14 cellular contexts compared by ENCODE assay signal in the genomic region with DNA sequence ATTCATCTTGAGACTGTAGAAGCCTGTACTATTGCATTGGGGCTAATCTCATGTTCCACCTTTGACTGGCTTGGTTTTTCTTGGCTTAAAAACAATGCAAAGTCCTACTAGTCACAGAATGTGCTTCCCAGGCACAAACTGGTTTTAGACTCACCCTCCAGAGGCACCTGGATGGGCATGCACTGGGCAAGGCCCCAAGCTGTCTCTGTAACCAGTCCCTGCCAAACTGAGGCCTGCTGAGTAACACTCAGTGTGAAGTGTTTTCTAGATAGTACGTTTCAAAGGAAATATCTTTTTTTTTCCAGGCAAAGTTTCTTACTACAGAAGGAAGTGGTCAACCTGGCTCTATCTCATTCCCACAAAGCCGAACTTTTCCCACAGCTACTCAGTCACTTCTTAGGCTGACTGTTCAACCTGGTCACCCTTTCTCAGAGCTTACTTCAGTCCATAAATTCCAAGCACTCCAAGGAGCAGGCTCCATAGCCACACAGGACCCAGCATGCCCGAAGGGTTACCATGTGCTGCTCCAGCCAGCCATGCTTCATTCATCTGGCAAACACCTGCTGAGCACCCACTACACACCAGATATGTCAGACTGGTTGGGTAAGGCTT. TPM values are rescaled to one million over a fixed set of nuclear protein-coding genes. Genes with fewer than 3 reads are reported as not detected.
DNase-seq lines count a peak whose midpoint lies in the region; ATAC-seq, FAIRE-seq and TF ChIP-seq lines count a peak whose summit lies in the region.
"Had no signal": no experiment of that assay in that cellular context is flagged by ENCODE, and none has a peak within 500 bp of the region (broad histone marks: within the 10 kb centered on the region; RNA-seq: fewer than 3 reads in every experiment).

No MANE protein-coding gene starts in this region.

- H3K9ac ChIP-seq in PC-3 (ENCODE audit: low read length) (no peak overlapping the region), endothelial cell of umbilical vein (replicated peaks; ENCODE audit: extremely low read depth, insufficient read depth, low read length) (no peak overlapping the region)

- WGBS in lung, 2 donors: 50 to 56% methylated on average over 3 of the region's 3 CpGs

- no TSS peak for BruUV-seq in PC-3 (replicated peaks; lab: Mats Ljungman, UMichigan)
- BruUV-seq in endothelial cell of umbilical vein (replicated peaks; lab: Mats Ljungman, UMichigan): no TSS peak

- no peaks in the 10 kb centered on the region for H3K9me2 ChIP-seq in PC-3 (replicated peaks; ENCODE audit: low read length)

- intact Hi-C loops in PC-3 (cut with micrococcal nuclease) (no loop called here), endothelial cell of umbilical vein (cut with micrococcal nuclease) (no loop called here)

- H3K79me2 ChIP-seq in PC-3 (ENCODE audit: low read length): no peaks in the 10 kb centered on the region
- no peaks in the 10 kb centered on the region for H3K79me2 ChIP-seq in endothelial cell of umbilical vein (ENCODE audit: control insufficient read depth, insufficient read depth, low read length)

- H3K4me3 ChIP-seq in PC-3 (ENCODE audit: low read length) (no peak overlapping the region), endothelial cell of umbilical vein (replicated peaks in 1 of 3; ENCODE audit: insufficient read depth in 1 of 3, low read depth in 1 of 3, low read length in 3 of 3) (no peak overlapping the region), lung (no peak overlapping the region)

- TF ChIP-seq CTCF in PC-3 (conservative IDR thresholded peaks at IDR 0.05; ENCODE audit: low read depth, low read length): no peak
- no peak for TF ChIP-seq CTCF in endothelial cell of umbilical vein (IDR thresholded peaks at IDR 0.05; ENCODE audit: extremely low read depth in 1 of 2, insufficient read depth in 1 of 2, low read depth in 1 of 2, low read length in 2 of 2)
- TF ChIP-seq CTCF in lung (IDR thresholded peaks at IDR 0.05; ENCODE audit: control extremely low read depth, extremely low read depth): no peak
- no peak for TF ChIP-seq CTCF in nephron progenitor cell (IDR thresholded peaks at IDR 0.05)

- no peak overlapping the region for H3K4me3 Mint-ChIP-seq in stimulated activated memory B cell treated with anti-CD40 and anti-IgM and Interleukin-4, amounts not matched to agents 10 μg/mL and 1 μg/mL and 100 μg/mL, for 72 hours
- no peak overlapping the region for H3K4me3 Mint-ChIP-seq in nephron progenitor cell
- H3K4me3 Mint-ChIP-seq: activated CD4-positive, alpha-beta T cell treated with anti-CD3 and anti-CD28 coated beads, Interleukin-2, amount 10 ng/mL, durations not matched to agents 7 days and 5 days; CD4-positive, CD25-positive, alpha-beta regulatory T cell; endodermal cell had no signal

- no peaks in the 10 kb centered on the region for H3K9me1 ChIP-seq in endothelial cell of umbilical vein (replicated peaks; ENCODE audit: control insufficient read depth, extremely low read depth, insufficient read depth, low read length)

- H3K27ac ChIP-seq in PC-3 (ENCODE audit: low read length) (no peak overlapping the region), endothelial cell of umbilical vein (ENCODE audit: insufficient read depth, low read depth, low read length) (no peak overlapping the region), lung (ENCODE audit: low read depth in 1 of 2, low read length in 1 of 2) (peak overlapping the region; percentile 11 to 57)

- CTCF ChIA-PET in PC-3 (lab: Charles Lee) (no interaction called here), endothelial cell of umbilical vein (lab: Charles Lee) (interaction anchor here (0.8 kb wide), 1 partner anchor 61 kb away, joined by 3 read pairs; no protein-coding TSS in a partner anchor)

- dilution Hi-C loops in endothelial cell of umbilical vein (cut with MboI; ENCODE audit: extremely low pct_ligation_motif_present, low sequenced_read_pairs): no loop called here

- FAIRE-seq in endothelial cell of umbilical vein (lab: Jason Lieb, UNC): no peak

- ATAC-seq in PC-3 (peak; percentile 20), lung (ENCODE audit: insufficient read depth, low FRiP score) (no peak), HG03175 (IDR thresholded peaks at IDR 0.05; ENCODE audit: unreplicated experiment) (no peak)
- no peak for ATAC-seq in stimulated activated memory B cell treated with anti-CD40 and anti-IgM and Interleukin-4, amounts not matched to agents 10 μg/mL and 1 μg/mL and 100 μg/mL, for 72 hours
- ATAC-seq: SK-N-SH treated with all-trans-retinoic acid at 6 μM for 48 hours had no signal

- DNase-seq in EH (ENCODE audit: low read depth): peak; percentile 46
- DNase-seq in PC-3: no peak
- peak; percentile 7 for DNase-seq in endothelial cell of umbilical vein (ENCODE audit: low read depth, low spot score)
- DNase-seq in lung (ENCODE audit: low spot score): no peak
- DNase-seq in A172 (ENCODE audit: low spot score): no peak
- DNase-seq in nephron progenitor cell: no peak
- DNase-seq: activated CD4-positive, alpha-beta T cell treated with anti-CD3 and anti-CD28 coated beads, Interleukin-2, amount 10 ng/mL, durations not matched to agents 7 days and 5 days; CD4-positive, CD25-positive, alpha-beta regulatory T cell; endodermal cell; NCI-H1105 treated with DMSO at 0.1 percent for 48 hours; NCI-H82 had no signal

- H3F3A ChIP-seq in PC-3 (ENCODE audit: low read length, unreplicated experiment): no peaks in the 10 kb centered on the region

- no peaks in the 10 kb centered on the region for H3K9me3 Mint-ChIP-seq in stimulated activated memory B cell treated with anti-CD40 and anti-IgM and Interleukin-4, amounts not matched to agents 10 μg/mL and 1 μg/mL and 100 μg/mL, for 72 hours
- no peaks in the 10 kb centered on the region for H3K9me3 Mint-ChIP-seq in nephron progenitor cell
- H3K9me3 Mint-ChIP-seq: activated CD4-positive, alpha-beta T cell treated with anti-CD3 and anti-CD28 coated beads, Interleukin-2, amount 10 ng/mL, durations not matched to agents 7 days and 5 days; CD4-positive, CD25-positive, alpha-beta regulatory T cell; endodermal cell had no signal

- H3K9me3 ChIP-seq in PC-3 (ENCODE audit: low read length) (no peaks in the 10 kb centered on the region), endothelial cell of umbilical vein (replicated peaks; ENCODE audit: control insufficient read depth, insufficient read depth, low read length) (no peaks in the 10 kb centered on the region), lung (ENCODE audit: control insufficient read depth in 2 of 2, insufficient read depth in 1 of 2, low read length in 1 of 2) (no peaks in the 10 kb centered on the region)

- H3K36me3 ChIP-seq in PC-3 (ENCODE audit: low read depth, low read length): peaks cover 28% of the 10 kb centered on the region
- peaks cover 7 to 13% of the 10 kb centered on the region in 2 experiments for H3K36me3 ChIP-seq in endothelial cell of umbilical vein (ENCODE audit: control insufficient read depth in 2 of 2, extremely low read depth in 1 of 2, insufficient read depth in 2 of 2, low read length in 2 of 2)
- H3K36me3 ChIP-seq in lung (ENCODE audit: control insufficient read depth in 2 of 2, insufficient read depth in 2 of 2, low read length in 2 of 2): peaks cover 19 to 28% of the 10 kb centered on the region in 2 donors

- no peaks in the 10 kb centered on the region for H3K27me3 Mint-ChIP-seq in stimulated activated memory B cell treated with anti-CD40 and anti-IgM and Interleukin-4, amounts not matched to agents 10 μg/mL and 1 μg/mL and 100 μg/mL, for 72 hours
- no peaks in the 10 kb centered on the region for H3K27me3 Mint-ChIP-seq in nephron progenitor cell (ENCODE audit: low read depth, poor library complexity)
- H3K27me3 Mint-ChIP-seq: activated CD4-positive, alpha-beta T cell treated with anti-CD3 and anti-CD28 coated beads, Interleukin-2, amount 10 ng/mL, durations not matched to agents 7 days and 5 days; CD4-positive, CD25-positive, alpha-beta regulatory T cell had no signal

- H3K36me3 Mint-ChIP-seq in stimulated activated memory B cell treated with anti-CD40 and anti-IgM and Interleukin-4, amounts not matched to agents 10 μg/mL and 1 μg/mL and 100 μg/mL, for 72 hours: peaks cover 49% of the 10 kb centered on the region
- peaks cover 60% of the 10 kb centered on the region for H3K36me3 Mint-ChIP-seq in nephron progenitor cell (ENCODE audit: low read depth)

- TF ChIP-seq POLR2A in endothelial cell of umbilical vein (IDR thresholded peaks at IDR 0.05; ENCODE audit: low read depth, low read length): no peak

- H2AFZ ChIP-seq in PC-3 (ENCODE audit: low read length): no peak overlapping the region
- H2AFZ ChIP-seq in endothelial cell of umbilical vein (ENCODE audit: low read depth, low read length): no peak overlapping the region

- POLR2A ChIA-PET in PC-3 (lab: Charles Lee; ENCODE audit: unreplicated experiment) (no interaction called here), endothelial cell of umbilical vein (lab: Charles Lee) (no interaction called here)

- H3K4me1 ChIP-seq in PC-3 (ENCODE audit: insufficient read depth, low read length) (no peaks in the 10 kb centered on the region), endothelial cell of umbilical vein (ENCODE audit: control insufficient read depth, extremely low read depth, insufficient read depth, low read length) (peaks cover 13% of the 10 kb centered on the region), lung (ENCODE audit: control insufficient read depth in 2 of 2, insufficient read depth in 2 of 2, low read length in 2 of 2) (peaks cover 4 to 11% of the 10 kb centered on the region in 2 donors)

- no peaks in the 10 kb centered on the region for H3K4me1 Mint-ChIP-seq in stimulated activated memory B cell treated with anti-CD40 and anti-IgM and Interleukin-4, amounts not matched to agents 10 μg/mL and 1 μg/mL and 100 μg/mL, for 72 hours
- H3K4me1 Mint-ChIP-seq in nephron progenitor cell: peaks cover 50% of the 10 kb centered on the region

- no peaks in the 10 kb centered on the region for H4K20me1 ChIP-seq in PC-3 (ENCODE audit: low read length)
- H4K20me1 ChIP-seq in endothelial cell of umbilical vein (replicated peaks; ENCODE audit: control insufficient read depth, extremely low read depth, insufficient read depth, low read length): no peaks in the 10 kb centered on the region

- no peak overlapping the region for H3K27ac Mint-ChIP-seq in stimulated activated memory B cell treated with anti-CD40 and anti-IgM and Interleukin-4, amounts not matched to agents 10 μg/mL and 1 μg/mL and 100 μg/mL, for 72 hours
- H3K27ac Mint-ChIP-seq in nephron progenitor cell: no peak overlapping the region
- H3K27ac Mint-ChIP-seq: activated CD4-positive, alpha-beta T cell treated with anti-CD3 and anti-CD28 coated beads, Interleukin-2, amount 10 ng/mL, durations not matched to agents 7 days and 5 days; endodermal cell had no signal

- H3K4me2 ChIP-seq in PC-3 (ENCODE audit: low read length) (no peak overlapping the region), endothelial cell of umbilical vein (ENCODE audit: insufficient read depth, low read length) (no peak overlapping the region)

- no peaks in the 10 kb centered on the region for H3K27me3 ChIP-seq in PC-3 (ENCODE audit: low read length)
- no peaks in the 10 kb centered on the region for H3K27me3 ChIP-seq in endothelial cell of umbilical vein (ENCODE audit: control insufficient read depth in 2 of 2, insufficient read depth in 2 of 2, low read length in 2 of 2)
- no peaks in the 10 kb centered on the region for H3K27me3 ChIP-seq in lung (ENCODE audit: control insufficient read depth, insufficient read depth)

RNA-seq across cellular contexts. Expression of gene NPTN, which starts 57.4 kb away (rescaled TPM):
- total RNA-seq in PC-3 (2014; rRNA removed) (115 and 164 TPM in 2 replicates), endothelial cell of umbilical vein (71.5 and 77.4 TPM in 2 replicates), lung (100 to 1,000 TPM; 121 to 123 TPM)
- polyA plus RNA-seq in endothelial cell of umbilical vein (67.0 and 81.3 TPM in 2 replicates), lung (100 to 1,000 TPM in 1 of 2 donors, 10 to 100 TPM in 1; 34.1 to 148 TPM)
- polyA plus RNA-seq in endothelial cell of umbilical vein (2011; cell fraction: cytosol; rRNA removed): 87.4 and 97.5 TPM in 2 replicates
- 129 and 150 TPM in 2 replicates for polyA plus RNA-seq in endothelial cell of umbilical vein (2011; cell fraction: nucleus; rRNA removed)
- 82.3 and 83.8 TPM in 2 replicates for polyA plus RNA-seq in endothelial cell of umbilical vein (2012)
- polyA minus RNA-seq in endothelial cell of umbilical vein: 82.8 and 106 TPM in 2 replicates
- polyA minus RNA-seq in endothelial cell of umbilical vein (2011; cell fraction: cytosol; rRNA and poly(A)+ RNA removed): 20.3 TPM
- polyA minus RNA-seq in endothelial cell of umbilical vein (2011; cell fraction: nucleus; rRNA and poly(A)+ RNA removed): 78.6 and 87.9 TPM in 2 replicates
- total RNA-seq in A172 (2014; rRNA removed; shearing (Covaris generic)): 77.2 and 99.0 TPM in 2 replicates

Comparison
In these comparisons a context has a peak if more than half of its experiments do, and no peak if none do; other contexts are left out.
1. DNase-seq: peak in EH (single experiment) and endothelial cell of umbilical vein (single experiment); none in PC-3 (single experiment), lung (single experiment), A172 (single experiment) and nephron progenitor cell (single experiment).
2. H3K27ac ChIP-seq: peak in lung (2 of 2); none in PC-3 (single experiment) and endothelial cell of umbilical vein (single experiment).